ENCODE assay signal across 16 cellular contexts in genomic region chr17:21738185-21738584, GRCh38. TPM values are rescaled to one million over a fixed set of nuclear protein-coding genes. Genes with fewer than 3 reads are reported as not detected.
"Had no signal": no experiment of that assay in that cellular context is flagged by ENCODE, and none has a peak within 500 bp of the region (broad histone marks: within the 10 kb centered on the region; RNA-seq: fewer than 3 reads in every experiment).

No MANE protein-coding gene starts in this region.

RNA-seq across cellular contexts. Expression of gene KCNJ18, which starts 45.9 kb away (rescaled TPM):
- total RNA-seq: activated CD4-positive, alpha-beta memory T cell treated with anti-CD3 and anti-CD28 coated beads, Interleukin-2, amount 10 ng/mL, durations not matched to agents 7 days and 5 days; activated CD4-positive, alpha-beta T cell treated with anti-CD3 and anti-CD28 coated beads for 36 hours; activated CD4-positive, alpha-beta T cell treated with anti-CD3 and anti-CD28 coated beads, Interleukin-2, amount 10 ng/mL, durations not matched to agents 7 days and 5 days; activated CD8-positive, alpha-beta memory T cell treated with anti-CD3 and anti-CD28 coated beads, Interleukin-2, amount 10 ng/mL, durations not matched to agents 7 days and 5 days; activated CD8-positive, alpha-beta T cell treated with anti-CD3 and anti-CD28 coated beads, Interleukin-2, amount 10 ng/mL, durations not matched to agents 7 days and 5 days; activated naive CD8-positive, alpha-beta T cell treated with anti-CD3 and anti-CD28 coated beads, Interleukin-2, amount 10 ng/mL, durations not matched to agents 7 days and 5 days; activated T-helper 2 cell treated with anti-CD3 and anti-CD28 coated beads, Interferon-gamma antibody, Interleukin-2, Interleukin-4, amounts not matched to agents 10 μg/mL and 5 μg/mL and 100 μg/mL, durations not matched to agents 14 hours and 24 hours and 36 hours; astrocyte; body of pancreas; breast epithelium; cardiac septum; cerebellum; T-helper 17 cell; T-helper 2 cell treated with Interferon-gamma antibody and Interleukin-4, amounts not matched to agents 100 ng/mL and 5 ng/mL, for 36 hours; WTC11 had no signal
- polyA plus RNA-seq: adipose tissue had no signal
